In the genomic region with DNA sequence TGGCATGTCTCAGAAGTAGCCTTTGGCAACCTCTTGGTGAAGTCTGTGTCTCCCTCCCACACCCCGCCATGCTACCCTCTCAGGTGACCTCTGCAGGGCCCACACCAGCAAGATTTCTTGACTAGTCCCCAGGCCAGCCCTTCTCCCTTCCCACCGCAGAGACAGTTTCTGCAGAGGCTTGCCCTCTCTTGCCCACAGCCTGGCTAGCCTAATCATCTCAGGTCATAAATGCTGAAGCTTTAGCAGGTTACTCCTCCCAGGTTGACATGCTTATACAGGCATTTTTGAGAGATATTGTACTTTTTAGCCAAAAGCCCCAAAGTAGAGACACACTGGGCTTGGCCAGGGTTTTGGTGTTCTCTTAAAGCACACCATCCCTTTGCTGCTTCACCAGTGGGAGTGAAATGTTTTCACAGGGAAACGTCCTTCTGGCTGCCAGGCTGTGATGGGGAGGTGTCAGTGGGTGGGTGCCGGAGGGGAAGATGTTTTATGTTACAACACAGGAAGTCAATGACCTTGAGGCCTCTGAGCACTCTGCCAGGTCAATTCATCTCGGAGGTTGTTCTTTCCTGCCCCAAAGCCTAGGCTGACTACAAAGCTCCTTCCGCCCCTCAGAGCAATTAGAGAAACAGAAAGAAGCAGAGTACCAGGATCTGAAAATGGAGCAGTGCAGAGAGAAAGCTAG, we compare ENCODE assay signal across 2 cellular contexts.
TF ChIP-seq lines count a peak whose summit lies in the region.

No MANE protein-coding gene starts in this region.

TF ChIP-seq in HEK293, 187 proteins besides CTCF, POLR2A, EP300 and RAD21:
- TF ChIP-seq, protein P1, sequence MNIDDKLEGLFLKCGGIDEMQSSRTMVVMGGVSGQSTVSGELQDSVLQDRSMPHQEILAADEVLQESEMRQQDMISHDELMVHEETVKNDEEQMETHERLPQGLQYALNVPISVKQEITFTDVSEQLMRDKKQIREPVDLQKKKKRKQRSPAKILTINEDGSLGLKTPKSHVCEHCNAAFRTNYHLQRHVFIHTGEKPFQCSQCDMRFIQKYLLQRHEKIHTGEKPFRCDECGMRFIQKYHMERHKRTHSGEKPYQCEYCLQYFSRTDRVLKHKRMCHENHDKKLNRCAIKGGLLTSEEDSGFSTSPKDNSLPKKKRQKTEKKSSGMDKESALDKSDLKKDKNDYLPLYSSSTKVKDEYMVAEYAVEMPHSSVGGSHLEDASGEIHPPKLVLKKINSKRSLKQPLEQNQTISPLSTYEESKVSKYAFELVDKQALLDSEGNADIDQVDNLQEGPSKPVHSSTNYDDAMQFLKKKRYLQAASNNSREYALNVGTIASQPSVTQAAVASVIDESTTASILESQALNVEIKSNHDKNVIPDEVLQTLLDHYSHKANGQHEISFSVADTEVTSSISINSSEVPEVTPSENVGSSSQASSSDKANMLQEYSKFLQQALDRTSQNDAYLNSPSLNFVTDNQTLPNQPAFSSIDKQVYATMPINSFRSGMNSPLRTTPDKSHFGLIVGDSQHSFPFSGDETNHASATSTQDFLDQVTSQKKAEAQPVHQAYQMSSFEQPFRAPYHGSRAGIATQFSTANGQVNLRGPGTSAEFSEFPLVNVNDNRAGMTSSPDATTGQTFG (tag by site-specific recombination; IDR thresholded peaks at IDR 0.05; ENCODE audit: borderline replicate concordance): no peak
- TF ChIP-seq ZBTB11 (tag by site-specific recombination; conservative IDR thresholded peaks at IDR 0.05; ENCODE audit: low read depth) (peak; percentile 79), ZFHX2 (tag by site-specific recombination; conservative IDR thresholded peaks at IDR 0.05) (peak; percentile 39; the same call in 1 of the 2 replicates), EGR2 (tag by site-specific recombination; IDR thresholded peaks at IDR 0.05; ENCODE audit: low read depth) (peak; percentile 22; the same call in 1 of the 2 replicates), ZBTB44 (tag by site-specific recombination; IDR thresholded peaks at IDR 0.05) (no peak)

TF ChIP-seq in K562, 482 proteins besides CTCF, POLR2A, EP300 and RAD21 (continued from another document and continues in another):
- TF ChIP-seq, protein P2, sequence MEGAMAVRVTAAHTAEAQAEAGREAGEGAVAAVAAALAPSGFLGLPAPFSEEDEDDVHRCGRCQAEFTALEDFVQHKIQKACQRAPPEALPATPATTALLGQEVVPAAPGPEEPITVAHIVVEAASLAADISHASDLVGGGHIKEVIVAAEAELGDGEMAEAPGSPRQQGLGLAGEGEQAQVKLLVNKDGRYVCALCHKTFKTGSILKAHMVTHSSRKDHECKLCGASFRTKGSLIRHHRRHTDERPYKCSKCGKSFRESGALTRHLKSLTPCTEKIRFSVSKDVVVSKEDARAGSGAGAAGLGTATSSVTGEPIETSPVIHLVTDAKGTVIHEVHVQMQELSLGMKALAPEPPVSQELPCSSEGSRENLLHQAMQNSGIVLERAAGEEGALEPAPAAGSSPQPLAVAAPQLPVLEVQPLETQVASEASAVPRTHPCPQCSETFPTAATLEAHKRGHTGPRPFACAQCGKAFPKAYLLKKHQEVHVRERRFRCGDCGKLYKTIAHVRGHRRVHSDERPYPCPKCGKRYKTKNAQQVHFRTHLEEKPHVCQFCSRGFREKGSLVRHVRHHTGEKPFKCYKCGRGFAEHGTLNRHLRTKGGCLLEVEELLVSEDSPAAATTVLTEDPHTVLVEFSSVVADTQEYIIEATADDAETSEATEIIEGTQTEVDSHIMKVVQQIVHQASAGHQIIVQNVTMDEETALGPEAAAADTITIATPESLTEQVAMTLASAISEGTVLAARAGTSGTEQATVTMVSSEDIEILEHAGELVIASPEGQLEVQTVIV (CRISPR knock-in tag; IDR thresholded peaks at IDR 0.05; ENCODE audit: borderline replicate concordance): no peak
- TF ChIP-seq ZHX1 (conservative IDR thresholded peaks at IDR 0.05; ENCODE audit: low read length) (no peak), CHD7 (IDR thresholded peaks at IDR 0.05; ENCODE audit: low read depth, low read length) (no peak), GTF2F1 (IDR thresholded peaks at IDR 0.05; ENCODE audit: low read depth, low read length) (no peak), ZBTB11 (CRISPR knock-in tag; IDR thresholded peaks at IDR 0.05) (peak in 1 of 3 experiments; percentile 92; a peak in 2 of 6 replicates), CBX5 (IDR thresholded peaks at IDR 0.05; ENCODE audit: borderline replicate concordance, low read depth) (no peak), XRCC5 (IDR thresholded peaks at IDR 0.05; ENCODE audit: low read depth, low read length) (no peak), GABPA (tag; conservative IDR thresholded peaks at IDR 0.05; ENCODE audit: low read depth) (peak; percentile 76), NR2F6 (CRISPR knock-in tag; IDR thresholded peaks at IDR 0.05) (no peak)
